Comparison of ENCODE assay signal across 24 cellular contexts in the genomic region with DNA sequence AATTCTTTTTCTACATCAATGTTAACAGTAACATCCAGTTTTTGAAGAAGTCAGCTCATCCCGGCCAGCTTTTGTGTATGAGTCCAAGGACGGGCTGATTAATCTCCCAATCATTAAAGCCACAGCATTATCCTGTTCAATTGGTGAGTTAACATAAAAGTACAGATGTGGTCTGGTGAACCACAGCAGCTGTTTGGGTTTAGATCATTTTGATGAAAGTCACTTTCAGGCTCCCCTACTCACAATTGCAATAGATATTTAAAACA.
A peak's percentile ranks its signal among the peaks of the same experiment; 100 is the strongest.
DNase-seq lines count a peak whose midpoint lies in the region; ATAC-seq, FAIRE-seq and TF ChIP-seq lines count a peak whose summit lies in the region.
"Had no signal": no experiment of that assay in that cellular context is flagged by ENCODE, and none has a peak within 500 bp of the region (broad histone marks: within the 10 kb centered on the region; RNA-seq: fewer than 3 reads in every experiment).

No MANE protein-coding gene starts in this region.

- TF ChIP-seq RAD21 in HepG2 (CRISPR knock-in tag; IDR thresholded peaks at IDR 0.05) (no peak), GM12878 (IDR thresholded peaks at IDR 0.05; ENCODE audit: insufficient read depth, low read depth, low read length) (no peak)

- no peak overlapping the region for H3K27ac ChIP-seq in HepG2 (ENCODE audit: extremely low read length, insufficient read depth, low read length)
- no peak overlapping the region for H3K27ac ChIP-seq in right lobe of liver
- no peak overlapping the region for H3K27ac ChIP-seq in GM12878 (ENCODE audit: control insufficient read depth, insufficient read depth)
- H3K27ac ChIP-seq: A549; BLaER1 treated with 17β-estradiol and CSF1 and Interleukin-3, amounts not matched to agents 10 nM and 100 nM had no signal

- H3K4me3 ChIP-seq in HepG2 (replicated peaks in 1 of 3; ENCODE audit: insufficient read depth in 1 of 3, low read depth in 2 of 3, low read length in 3 of 3) = no peak overlapping the region
- no peak overlapping the region for H3K4me3 ChIP-seq in right lobe of liver
- H3K4me3 ChIP-seq in GM12878 = no peak overlapping the region
- H3K4me3 ChIP-seq: A549; BLaER1 treated with 17β-estradiol and CSF1 and Interleukin-3, amounts not matched to agents 10 nM and 100 nM; HAP-1 had no signal

- H3K4me2 ChIP-seq in HepG2 (ENCODE audit: low read depth, low read length) (no peak overlapping the region), GM12878 (ENCODE audit: control insufficient read depth, insufficient read depth) (no peak overlapping the region)
- H3K4me2 ChIP-seq: A549; BLaER1 treated with 17β-estradiol and CSF1 and Interleukin-3, amounts not matched to agents 10 nM and 100 nM had no signal

- H3K36me3 ChIP-seq in HepG2 (replicated peaks in 1 of 2; ENCODE audit: control insufficient read depth in 1 of 2, insufficient read depth in 2 of 2, low read length in 2 of 2) = peaks cover 17 to 29% of the 10 kb centered on the region in 2 experiments
- H3K36me3 ChIP-seq in right lobe of liver = peaks cover 0 to 6% (median 2%) of the 10 kb centered on the region in 4 donors
- H3K36me3 ChIP-seq in GM12878 (ENCODE audit: control insufficient read depth in 2 of 2, insufficient read depth in 2 of 2, low read length in 1 of 2) = no peaks in the 10 kb centered on the region
- H3K36me3 ChIP-seq: BE2C had no signal

- no peaks in the 10 kb centered on the region for H3K27me3 ChIP-seq in HepG2 (ENCODE audit: control insufficient read depth in 1 of 2, insufficient read depth in 2 of 2, low read length in 2 of 2)
- no peaks in the 10 kb centered on the region for H3K27me3 ChIP-seq in right lobe of liver
- peaks cover 0 to 4% of the 10 kb centered on the region in 2 experiments; a peak in 2 of 4 replicates for H3K27me3 ChIP-seq in GM12878 (replicated peaks in 1 of 2; ENCODE audit: control insufficient read depth in 2 of 2, insufficient read depth in 2 of 2, low read length in 1 of 2)
- H3K27me3 ChIP-seq: BLaER1 treated with 17β-estradiol and CSF1 and Interleukin-3, amounts not matched to agents 10 nM and 100 nM had no signal

- TF ChIP-seq POLR2A in HepG2 (IDR thresholded peaks at IDR 0.05; ENCODE audit: insufficient read depth in 1 of 2, low read depth in 2 of 2, low read length in 2 of 2) (no peak), right lobe of liver (IDR thresholded peaks at IDR 0.05) (no peak), GM12878 (IDR thresholded peaks at IDR 0.05; ENCODE audit: low read depth, low read length) (no peak)

- H3K36me3 Mint-ChIP-seq in stimulated activated effector memory CD8-positive, alpha-beta T cell treated with anti-CD3 and anti-CD28 coated beads, Interleukin-12 subunit alpha, Interleukin-12 subunit beta, amount 100 ng/mL, for 72 hours = peaks cover 6% of the 10 kb centered on the region
- H3K36me3 Mint-ChIP-seq: CD14-positive monocyte had no signal

- H3K9me3 ChIP-seq in HepG2 (ENCODE audit: low read length) (no peaks in the 10 kb centered on the region), right lobe of liver (no peaks in the 10 kb centered on the region), GM12878 (replicated peaks; ENCODE audit: control insufficient read depth, insufficient read depth, low read length) (no peaks in the 10 kb centered on the region)
- H3K9me3 ChIP-seq: A549; BE2C; BLaER1 treated with 17β-estradiol and CSF1 and Interleukin-3, amounts not matched to agents 10 nM and 100 nM; HAP-1 had no signal

- no peaks in the 10 kb centered on the region for H3K9me3 Mint-ChIP-seq in stimulated activated effector memory CD8-positive, alpha-beta T cell treated with anti-CD3 and anti-CD28 coated beads, Interleukin-12 subunit alpha, Interleukin-12 subunit beta, amount 100 ng/mL, for 72 hours
- H3K9me3 Mint-ChIP-seq: CD14-positive monocyte; CD4-positive, alpha-beta T cell; CD8-positive, alpha-beta memory T cell had no signal

- H3K79me2 ChIP-seq in HepG2 (ENCODE audit: insufficient read depth, low read length) (no peaks in the 10 kb centered on the region), GM12878 (ENCODE audit: control insufficient read depth, insufficient read depth, low read length) (no peaks in the 10 kb centered on the region)

- no peak overlapping the region for H3K27ac Mint-ChIP-seq in stimulated activated effector memory CD8-positive, alpha-beta T cell treated with anti-CD3 and anti-CD28 coated beads, Interleukin-12 subunit alpha, Interleukin-12 subunit beta, amount 100 ng/mL, for 72 hours
- H3K27ac Mint-ChIP-seq: CD4-positive, alpha-beta T cell had no signal

- in situ Hi-C loops in HepG2 (cut with HindIII; ENCODE audit: extremely low pct_ligation_motif_present, low pct_unique_long_range_greater_than_20kb) = no loop called here
- in situ Hi-C loops in GM12878 (cut with MboI) = no loop called here

- H3K4me3 Mint-ChIP-seq in stimulated activated effector memory CD8-positive, alpha-beta T cell treated with anti-CD3 and anti-CD28 coated beads, Interleukin-12 subunit alpha, Interleukin-12 subunit beta, amount 100 ng/mL, for 72 hours = no peak overlapping the region
- H3K4me3 Mint-ChIP-seq: CD14-positive monocyte; CD4-positive, alpha-beta T cell; CD8-positive, alpha-beta memory T cell had no signal

- POLR2A ChIA-PET in HepG2 (lab: Yijun Ruan, JAX) (no interaction called here), GM12878 (lab: Charles Lee) (interaction anchor here (0.7 kb wide), 1 partner anchor 11 kb away, joined by 3 read pairs; no protein-coding TSS in a partner anchor)

- H4K20me1 ChIP-seq in HepG2 (ENCODE audit: insufficient read depth, low read length) (no peaks in the 10 kb centered on the region), GM12878 (ENCODE audit: control insufficient read depth, insufficient read depth) (no peaks in the 10 kb centered on the region)
- H4K20me1 ChIP-seq: BLaER1 treated with 17β-estradiol and CSF1 and Interleukin-3, amounts not matched to agents 10 nM and 100 nM had no signal

- TF ChIP-seq EP300 in HepG2 (IDR thresholded peaks at IDR 0.05; ENCODE audit: low read depth in 2 of 2, low read length in 2 of 2) (no peak), HepG2 (CRISPR knock-in tag; IDR thresholded peaks at IDR 0.05; ENCODE audit: borderline replicate concordance) (no peak), GM12878 (IDR thresholded peaks at IDR 0.05; ENCODE audit: borderline replicate concordance in 1 of 2, control insufficient read depth in 1 of 2, low read depth in 2 of 2, low read length in 2 of 2) (no peak)

- SMC1A ChIA-PET in GM12878 (lab: Charles Lee; ENCODE audit: uncharacterized antibody, unreplicated experiment) = interaction anchor here (2.0 kb wide), 1 partner anchor 12 kb away, joined by 5 read pairs; no protein-coding TSS in a partner anchor

- H3K4me1 Mint-ChIP-seq in stimulated activated effector memory CD8-positive, alpha-beta T cell treated with anti-CD3 and anti-CD28 coated beads, Interleukin-12 subunit alpha, Interleukin-12 subunit beta, amount 100 ng/mL, for 72 hours = peaks cover 48% of the 10 kb centered on the region
- H3K4me1 Mint-ChIP-seq: CD14-positive monocyte had no signal

- CTCF ChIA-PET in HepG2 (lab: Yijun Ruan, JAX; ENCODE audit: low intra/inter-chr PET ratio, low total read pairs) = no interaction called here
- CTCF ChIA-PET in GM12878 (lab: Yijun Ruan, JAX) = interaction anchor here (0.7 to 1.2 kb wide), 3 partner anchors 11 to 15 kb away, joined by 3 read pairs; no protein-coding TSS in a partner anchor

- intact Hi-C loops in HepG2 (cut with micrococcal nuclease; ENCODE audit: unreplicated experiment) = no loop called here
- intact Hi-C loops in right lobe of liver (cut with DNase I) = no loop called here
- intact Hi-C loops in GM12878 (cut with micrococcal nuclease; ENCODE audit: unreplicated experiment) = no loop called here

- ATAC-seq in HepG2 = no peak
- ATAC-seq in right lobe of liver = no peak
- ATAC-seq in GM12878 = no peak
- peak; percentile 49 for ATAC-seq in stimulated activated effector memory CD8-positive, alpha-beta T cell treated with anti-CD3 and anti-CD28 coated beads, Interleukin-12 subunit alpha, Interleukin-12 subunit beta, amount 100 ng/mL, for 72 hours
- ATAC-seq: A549 had no signal

- H3K9ac ChIP-seq in HepG2 (ENCODE audit: insufficient read depth, low read depth, low read length) = no peak overlapping the region
- H3K9ac ChIP-seq in GM12878 (ENCODE audit: control insufficient read depth, insufficient read depth, low read length) = no peak overlapping the region
- H3K9ac ChIP-seq: BLaER1 treated with 17β-estradiol and CSF1 and Interleukin-3, amounts not matched to agents 10 nM and 100 nM had no signal

- FAIRE-seq in HepG2 (lab: Jason Lieb, UNC) = peak; percentile 53
- FAIRE-seq in GM12878 (lab: Jason Lieb, UNC) = no peak
- FAIRE-seq: A549, D721Med, GM12891, H54 had no signal

- BruUV-seq in HepG2 (replicated peaks; lab: Mats Ljungman, UMichigan) (no TSS peak), GM12878 (replicated peaks; lab: Mats Ljungman, UMichigan) (no TSS peak)

- H2AFZ ChIP-seq in HepG2 (ENCODE audit: low read length) = no peak overlapping the region
- no peak overlapping the region for H2AFZ ChIP-seq in GM12878 (ENCODE audit: control insufficient read depth, low read depth, low read length)

- TF ChIP-seq CTCF in HepG2 (CRISPR knock-in tag; IDR thresholded peaks at IDR 0.05) (no peak), right lobe of liver (IDR thresholded peaks at IDR 0.05) (no peak), GM12878 (IDR thresholded peaks at IDR 0.05 in 2 of 3, conservative IDR thresholded peaks at IDR 0.05 in 1 of 3; ENCODE audit: control insufficient read depth in 2 of 3, extremely low read depth in 1 of 3, insufficient read depth in 1 of 3, low read depth in 3 of 3, low read length in 3 of 3) (no peak)

- RAD21 ChIA-PET in GM12878 (lab: Charles Lee; ENCODE audit: unreplicated experiment) = interaction anchor here (0.9 kb wide), 1 partner anchor 11 kb away, joined by 3 read pairs; no protein-coding TSS in a partner anchor

- DNase-seq in HepG2 (ENCODE audit: low spot score) (no peak), right lobe of liver (no peak), GM12878 (ENCODE audit: low read depth, low spot score) (no peak), NK-92 (lab: John Stamatoyannopoulos, UW; ENCODE audit: unreplicated experiment) (no peak), hypothalamus (lab: John Stamatoyannopoulos, UW) (no peak)
- no peak for DNase-seq in stimulated activated effector memory CD8-positive, alpha-beta T cell treated with anti-CD3 and anti-CD28 coated beads, Interleukin-12 subunit alpha, Interleukin-12 subunit beta, amount 100 ng/mL, for 72 hours (ENCODE audit: low spot score in 2 of 2)
- DNase-seq: 8988T; ACHN; AML-193; BE2C; CD4-positive, alpha-beta T cell; CD8-positive, alpha-beta memory T cell; DMS 273 treated with DMSO at 0.1 percent for 48 hours; DMS79; EL; GDM1; GOT3 had no signal

- WGBS in HepG2 (ENCODE audit: low lambda C conversion rate) = 95% methylated on average over 2 of the region's 2 CpGs
- 68% methylated on average over 2 of the region's 2 CpGs for WGBS in right lobe of liver (ENCODE audit: insufficient coverage, low coverage, low lambda C conversion rate, missing lambda C conversion rate)
- 0% methylated on average over 2 of the region's 2 CpGs for WGBS in GM12878 (ENCODE audit: insufficient coverage, insufficient replicate concordance, low lambda C conversion rate, missing lambda C conversion rate)

- no peaks in the 10 kb centered on the region for H3K4me1 ChIP-seq in HepG2 (ENCODE audit: insufficient read depth, low read length)
- no peaks in the 10 kb centered on the region for H3K4me1 ChIP-seq in right lobe of liver
- H3K4me1 ChIP-seq in GM12878 (ENCODE audit: control insufficient read depth, insufficient read depth, low read length) = peaks cover 6% of the 10 kb centered on the region; the same call in 1 of the 2 replicates
- H3K4me1 ChIP-seq: A549, BE2C, HAP-1 had no signal
